ENCODE assay signal across 14 cellular contexts in genomic region chr10:31700222-31700621, GRCh38.
DNase-seq lines count a peak whose midpoint lies in the region; ATAC-seq and TF ChIP-seq lines count a peak whose summit lies in the region.
"Had no signal": no experiment of that assay in that cellular context is flagged by ENCODE, and none has a peak within 500 bp of the region (broad histone marks: within the 10 kb centered on the region; RNA-seq: fewer than 3 reads in every experiment).

No MANE protein-coding gene starts in this region.

- 57 to 80% methylated on average over 11 of the region's 11 CpGs for WGBS in sigmoid colon, 2 donors

- peak; percentile 23 for DNase-seq in AG04450 (ENCODE audit: low read depth, low spot score)
- peak; percentile 43 for DNase-seq in left ventricle myocardium superior
- DNase-seq in sigmoid colon, result no peak
- no peak for DNase-seq in medulla oblongata (ENCODE audit: extremely low spot score)
- no peak for DNase-seq in SW 1271 (lab: John Stamatoyannopoulos, UW)
- no peak for DNase-seq in erythroblast (lab: John Stamatoyannopoulos, UW)
- DNase-seq: activated CD4-positive, CD25-positive, alpha-beta regulatory T cell treated with anti-CD3 and anti-CD28 coated beads, Interleukin-2, amount 50 U/mL, for 72 hours; activated T-cell treated with anti-CD3 and anti-CD28 coated beads, Interleukin-2, amount 50 U/mL, for 72 hours; NCI-H1930; NK-92 treated with Interleukin-12 subunit alpha and Interleukin-12 subunit beta, amount 100 ng/mL, for 24 hours; posterior cingulate gyrus had no signal

- POLR2A ChIA-PET in AG04450 (lab: Yijun Ruan, JAX), result no interaction called here

- TF ChIP-seq POLR2A in sigmoid colon (IDR thresholded peaks at IDR 0.05) (no peak), erythroblast (IDR thresholded peaks at IDR 0.05; ENCODE audit: low read length) (no peak)

- peaks cover 10% of the 10 kb centered on the region for H3K9me3 ChIP-seq in AG04450 (ENCODE audit: control insufficient read depth, insufficient read depth, low read length)
- no peaks in the 10 kb centered on the region for H3K9me3 ChIP-seq in sigmoid colon

- H3K36me3 ChIP-seq in sigmoid colon, result no peaks in the 10 kb centered on the region

- peaks cover 3% of the 10 kb centered on the region for H3K27me3 Mint-ChIP-seq in brain

- no peak for TF ChIP-seq EP300 in sigmoid colon (IDR thresholded peaks at IDR 0.05)

- no peak for TF ChIP-seq CTCF in AG04450 (IDR thresholded peaks at IDR 0.05; ENCODE audit: low read depth, low read length)
- TF ChIP-seq CTCF in brain (conservative IDR thresholded peaks at IDR 0.05), result no peak
- no peak for TF ChIP-seq CTCF in sigmoid colon (IDR thresholded peaks at IDR 0.05)

- H3K27me3 ChIP-seq in AG04450 (ENCODE audit: control insufficient read depth, insufficient read depth, low read length) (no peaks in the 10 kb centered on the region), sigmoid colon (no peaks in the 10 kb centered on the region)

- no peak overlapping the region for H3K4me3 Mint-ChIP-seq in brain
- H3K4me3 Mint-ChIP-seq: activated T-cell treated with anti-CD3 and anti-CD28 coated beads, Interleukin-2, amount 50 U/mL, for 72 hours had no signal

- CTCF ChIA-PET in AG04450 (lab: Charles Lee), result no interaction called here

- intact Hi-C loops in left ventricle myocardium superior (cut with micrococcal nuclease) (no loop called here), sigmoid colon (cut with DNase I) (loop anchor here (10.0 kb wide), 1 partner anchor 55 kb away; no protein-coding TSS in a partner anchor)

- H3K4me3 ChIP-seq in AG04450 (ENCODE audit: low read depth, low read length), result no peak overlapping the region
- H3K4me3 ChIP-seq in sigmoid colon, result no peak overlapping the region
- H3K4me3 ChIP-seq: K562 had no signal

- peaks cover 16 to 29% (median 20%) of the 10 kb centered on the region in 5 experiments for H3K9me3 Mint-ChIP-seq in brain
- H3K9me3 Mint-ChIP-seq: activated T-cell treated with anti-CD3 and anti-CD28 coated beads, Interleukin-2, amount 50 U/mL, for 72 hours had no signal

- H3K27ac ChIP-seq in AG04450 (ENCODE audit: low read depth, low read length) (peak overlapping the region; percentile 57), sigmoid colon (peak overlapping the region; percentile 81 to 92 (median 88))

- peaks cover 57% of the 10 kb centered on the region for H3K4me1 Mint-ChIP-seq in brain

- H3K27ac Mint-ChIP-seq in brain, result peak overlapping the region in 3 of 5 experiments; percentile 21 to 97 (median 68)
- H3K27ac Mint-ChIP-seq: activated T-cell treated with anti-CD3 and anti-CD28 coated beads, Interleukin-2, amount 50 U/mL, for 72 hours had no signal

- ATAC-seq in left ventricle myocardium superior, result no peak
- ATAC-seq in GM19351 (IDR thresholded peaks at IDR 0.05; ENCODE audit: unreplicated experiment), result no peak
- ATAC-seq: activated T-cell treated with anti-CD3 and anti-CD28 coated beads, Interleukin-2, amount 50 U/mL, for 72 hours; K562 had no signal

- H3K4me1 ChIP-seq in sigmoid colon, result peaks cover 0 to 91% (median 71%) of the 10 kb centered on the region in 4 donors

- peaks cover 12% of the 10 kb centered on the region for H3K36me3 Mint-ChIP-seq in brain

Comparison
In these comparisons a context has a peak if more than half of its experiments do, and no peak if none do; other contexts are left out.
1. DNase-seq: peak in AG04450 (single experiment) and left ventricle myocardium superior (single experiment); none in sigmoid colon (single experiment), medulla oblongata (single experiment), SW 1271 (0 of 2) and erythroblast (0 of 2).